8 cellular contexts compared by ENCODE assay signal in the genomic region with DNA sequence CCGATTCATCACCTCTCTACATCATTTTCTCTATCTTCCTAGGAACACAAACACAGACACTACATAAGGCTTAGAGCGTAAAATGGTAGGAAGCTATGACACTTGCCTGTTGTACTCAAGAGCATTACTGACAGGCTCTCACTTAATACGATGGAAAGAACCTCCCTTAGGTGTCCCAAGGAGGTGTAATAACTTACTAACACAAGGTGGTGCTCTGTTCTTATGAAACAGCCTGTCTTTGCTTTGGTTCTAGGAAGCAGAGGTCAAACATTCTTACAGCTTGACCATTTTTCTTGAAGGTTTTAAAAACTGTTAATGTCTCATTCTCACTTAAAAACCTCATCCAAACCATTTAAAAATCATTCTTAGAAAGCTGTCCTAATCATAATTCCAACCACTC.
DNase-seq lines count a peak whose midpoint lies in the region; ATAC-seq, FAIRE-seq and TF ChIP-seq lines count a peak whose summit lies in the region.

No MANE protein-coding gene starts in this region.

- no peak overlapping the region for H2AFZ ChIP-seq in HepG2 (ENCODE audit: low read length)

- TF ChIP-seq CTCF in A549 (IDR thresholded peaks at IDR 0.05) (peak; percentile 83), brain microvascular endothelial cell (IDR thresholded peaks at IDR 0.05; ENCODE audit: low read depth, low read length, missing control alignments) (peak; percentile 57), HepG2 (CRISPR knock-in tag; IDR thresholded peaks at IDR 0.05) (peak; percentile 86)

- peak; percentile 96 to 99 for ATAC-seq in A549
- peak; percentile 89 for ATAC-seq in GM18499 (IDR thresholded peaks at IDR 0.05; ENCODE audit: insufficient read depth, unreplicated experiment)
- ATAC-seq in HG02852 (IDR thresholded peaks at IDR 0.05; ENCODE audit: unreplicated experiment) = peak; percentile 95
- ATAC-seq in HepG2 = peak; percentile 98
- no peak for ATAC-seq in activated CD4-positive, alpha-beta T cell treated with anti-CD3 and anti-CD28 coated beads for 36 hours

- H3K27ac ChIP-seq in A549 (no peak overlapping the region), brain microvascular endothelial cell (no peak overlapping the region), HepG2 (ENCODE audit: extremely low read length, insufficient read depth, low read length) (no peak overlapping the region)

- no peaks in the 10 kb centered on the region for H3K4me1 Mint-ChIP-seq in activated CD4-positive, alpha-beta T cell treated with anti-CD3 and anti-CD28 coated beads for 36 hours

- intact Hi-C loops in HepG2 (cut with micrococcal nuclease; ENCODE audit: unreplicated experiment) = loop anchor here (1.0 to 5.0 kb wide), 5 partner anchors 223 to 568 kb away; no protein-coding TSS in a partner anchor
- intact Hi-C loops in activated CD4-positive, alpha-beta T cell treated with anti-CD3 and anti-CD28 coated beads for 36 hours (cut with DNase I, micrococcal nuclease) = no loop called here

- TF ChIP-seq EP300 in A549 (IDR thresholded peaks at IDR 0.05) = no peak
- peak in 1 of 2 experiments; percentile 15; a peak in 1 of 4 replicates for TF ChIP-seq EP300 in HepG2 (IDR thresholded peaks at IDR 0.05; ENCODE audit: low read depth in 2 of 2, low read length in 2 of 2)
- TF ChIP-seq EP300 in HepG2 (CRISPR knock-in tag; IDR thresholded peaks at IDR 0.05; ENCODE audit: borderline replicate concordance) = no peak

- TF ChIP-seq POLR2A in A549 (IDR thresholded peaks at IDR 0.05; ENCODE audit: low read length) (no peak), HepG2 (IDR thresholded peaks at IDR 0.05; ENCODE audit: insufficient read depth in 1 of 2, low read depth in 2 of 2, low read length in 2 of 2) (no peak)

- no peak overlapping the region for H3K4me3 Mint-ChIP-seq in activated CD4-positive, alpha-beta T cell treated with anti-CD3 and anti-CD28 coated beads for 36 hours

- no TSS peak for BruUV-seq in HepG2 (replicated peaks; lab: Mats Ljungman, UMichigan)

- no peaks in the 10 kb centered on the region for H3K4me1 ChIP-seq in A549
- no peaks in the 10 kb centered on the region for H3K4me1 ChIP-seq in HepG2 (ENCODE audit: insufficient read depth, low read length)

- no peaks in the 10 kb centered on the region for H3K27me3 Mint-ChIP-seq in activated CD4-positive, alpha-beta T cell treated with anti-CD3 and anti-CD28 coated beads for 36 hours

- H3K27me3 ChIP-seq in brain microvascular endothelial cell (replicated peaks) = no peaks in the 10 kb centered on the region
- no peaks in the 10 kb centered on the region for H3K27me3 ChIP-seq in HepG2 (ENCODE audit: control insufficient read depth in 1 of 2, insufficient read depth in 2 of 2, low read length in 2 of 2)

- CTCF ChIA-PET in A549 (lab: Yijun Ruan, JAX) (interaction anchor here (0.6 to 4.7 kb wide), 40 partner anchors 9 to 611 kb away, joined by 3 to 83 read pairs (median 4); a partner anchor contains a TSS), HepG2 (lab: Yijun Ruan, JAX; ENCODE audit: low intra/inter-chr PET ratio, low total read pairs) (interaction anchor here (0.6 to 2.4 kb wide), 7 partner anchors 80 to 563 kb away, joined by 3 to 22 read pairs (median 4); no protein-coding TSS in a partner anchor)
- CTCF ChIA-PET in activated CD4-positive, alpha-beta T cell treated with anti-CD3 and anti-CD28 coated beads for 36 hours (lab: Charles Lee) = interaction anchor here (1.4 kb wide), 1 partner anchor 483 kb away, joined by 3 read pairs; no protein-coding TSS in a partner anchor

- in situ Hi-C loops in brain microvascular endothelial cell (cut with HindIII; ENCODE audit: low pct_ligation_motif_present, low sequenced_read_pairs) (no loop called here), HepG2 (cut with HindIII; ENCODE audit: extremely low pct_ligation_motif_present, low pct_unique_long_range_greater_than_20kb) (loop anchor here (5.0 to 10.0 kb wide), 3 partner anchors 253 to 568 kb away; no protein-coding TSS in a partner anchor)

- H3K4me3 ChIP-seq in A549 = no peak overlapping the region
- no peak overlapping the region for H3K4me3 ChIP-seq in brain microvascular endothelial cell (ENCODE audit: low read depth, low read length)
- no peak overlapping the region for H3K4me3 ChIP-seq in HepG2 (replicated peaks in 1 of 3; ENCODE audit: insufficient read depth in 1 of 3, low read depth in 2 of 3, low read length in 3 of 3)

- 15% methylated on average over 3 of the region's 3 CpGs for WGBS in A549 (ENCODE audit: missing lambda C conversion rate)
- 3% methylated on average over 3 of the region's 3 CpGs for WGBS in HepG2 (ENCODE audit: low lambda C conversion rate)

- POLR2A ChIA-PET in A549 (lab: Yijun Ruan, JAX) = no interaction called here
- POLR2A ChIA-PET in HepG2 (lab: Yijun Ruan, JAX) = interaction anchor here (2.1 kb wide), 1 partner anchor 222 kb away, joined by 9 read pairs; no protein-coding TSS in a partner anchor
- POLR2A ChIA-PET in activated CD4-positive, alpha-beta T cell treated with anti-CD3 and anti-CD28 coated beads for 36 hours (lab: Charles Lee) = no interaction called here

- H3K9me3 ChIP-seq in A549 (no peaks in the 10 kb centered on the region), HepG2 (ENCODE audit: low read length) (no peaks in the 10 kb centered on the region)

- DNase-seq in A549 (ENCODE audit: low read depth in 1 of 2, low spot score in 1 of 2) = peak; percentile 19 to 79
- peak; percentile 23 to 24 for DNase-seq in NCI-H1930 (lab: John Stamatoyannopoulos, UW)
- peak; percentile 64 for DNase-seq in brain microvascular endothelial cell
- DNase-seq in HepG2 (ENCODE audit: low spot score) = peak; percentile 71
- DNase-seq in activated CD4-positive, alpha-beta T cell treated with anti-CD3 and anti-CD28 coated beads for 36 hours = no peak
- DNase-seq in activated CD4-positive, alpha-beta T cell treated with anti-CD3 and anti-CD28 coated beads, Interleukin-2, amount 50 U/mL, for 4 hours = no peak

- H4K20me1 ChIP-seq in HepG2 (ENCODE audit: insufficient read depth, low read length) = no peaks in the 10 kb centered on the region

- H3K4me2 ChIP-seq in A549 = no peak overlapping the region
- H3K4me2 ChIP-seq in HepG2 (ENCODE audit: low read depth, low read length) = no peak overlapping the region

- no peak overlapping the region for H3K27ac Mint-ChIP-seq in activated CD4-positive, alpha-beta T cell treated with anti-CD3 and anti-CD28 coated beads for 36 hours

- H3K36me3 Mint-ChIP-seq in activated CD4-positive, alpha-beta T cell treated with anti-CD3 and anti-CD28 coated beads for 36 hours (ENCODE audit: low read depth) = no peaks in the 10 kb centered on the region

- H3K79me2 ChIP-seq in HepG2 (ENCODE audit: insufficient read depth, low read length) = no peaks in the 10 kb centered on the region

- FAIRE-seq in A549 (lab: Jason Lieb, UNC) = peak; percentile 78
- peak; percentile 39 for FAIRE-seq in HepG2 (lab: Jason Lieb, UNC)

- TF ChIP-seq RAD21 in A549 (conservative IDR thresholded peaks at IDR 0.05 in 1 of 2, IDR thresholded peaks at IDR 0.05 in 1 of 2) (peak; percentile 91 to 92), HepG2 (CRISPR knock-in tag; IDR thresholded peaks at IDR 0.05) (peak; percentile 73)

- H3K36me3 ChIP-seq in brain microvascular endothelial cell (replicated peaks) (no peaks in the 10 kb centered on the region), HepG2 (replicated peaks in 1 of 2; ENCODE audit: control insufficient read depth in 1 of 2, insufficient read depth in 2 of 2, low read length in 2 of 2) (no peaks in the 10 kb centered on the region)

- peaks cover 5% of the 10 kb centered on the region for H3K9me3 Mint-ChIP-seq in activated CD4-positive, alpha-beta T cell treated with anti-CD3 and anti-CD28 coated beads for 36 hours (ENCODE audit: low read depth)

- H3K9ac ChIP-seq in HepG2 (ENCODE audit: insufficient read depth, low read depth, low read length) = no peak overlapping the region

TF ChIP-seq in A549, 52 proteins besides CTCF, POLR2A, EP300 and RAD21:
- TF ChIP-seq, protein P1, sequence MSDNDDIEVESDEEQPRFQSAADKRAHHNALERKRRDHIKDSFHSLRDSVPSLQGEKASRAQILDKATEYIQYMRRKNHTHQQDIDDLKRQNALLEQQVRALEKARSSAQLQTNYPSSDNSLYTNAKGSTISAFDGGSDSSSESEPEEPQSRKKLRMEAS (IDR thresholded peaks at IDR 0.05) = no peak
- TF ChIP-seq SMC3 (IDR thresholded peaks at IDR 0.05) = peak; percentile 93

TF ChIP-seq in HepG2, 621 proteins besides CTCF, POLR2A, EP300 and RAD21 (continues in another document):
- TF ChIP-seq, protein P2, sequence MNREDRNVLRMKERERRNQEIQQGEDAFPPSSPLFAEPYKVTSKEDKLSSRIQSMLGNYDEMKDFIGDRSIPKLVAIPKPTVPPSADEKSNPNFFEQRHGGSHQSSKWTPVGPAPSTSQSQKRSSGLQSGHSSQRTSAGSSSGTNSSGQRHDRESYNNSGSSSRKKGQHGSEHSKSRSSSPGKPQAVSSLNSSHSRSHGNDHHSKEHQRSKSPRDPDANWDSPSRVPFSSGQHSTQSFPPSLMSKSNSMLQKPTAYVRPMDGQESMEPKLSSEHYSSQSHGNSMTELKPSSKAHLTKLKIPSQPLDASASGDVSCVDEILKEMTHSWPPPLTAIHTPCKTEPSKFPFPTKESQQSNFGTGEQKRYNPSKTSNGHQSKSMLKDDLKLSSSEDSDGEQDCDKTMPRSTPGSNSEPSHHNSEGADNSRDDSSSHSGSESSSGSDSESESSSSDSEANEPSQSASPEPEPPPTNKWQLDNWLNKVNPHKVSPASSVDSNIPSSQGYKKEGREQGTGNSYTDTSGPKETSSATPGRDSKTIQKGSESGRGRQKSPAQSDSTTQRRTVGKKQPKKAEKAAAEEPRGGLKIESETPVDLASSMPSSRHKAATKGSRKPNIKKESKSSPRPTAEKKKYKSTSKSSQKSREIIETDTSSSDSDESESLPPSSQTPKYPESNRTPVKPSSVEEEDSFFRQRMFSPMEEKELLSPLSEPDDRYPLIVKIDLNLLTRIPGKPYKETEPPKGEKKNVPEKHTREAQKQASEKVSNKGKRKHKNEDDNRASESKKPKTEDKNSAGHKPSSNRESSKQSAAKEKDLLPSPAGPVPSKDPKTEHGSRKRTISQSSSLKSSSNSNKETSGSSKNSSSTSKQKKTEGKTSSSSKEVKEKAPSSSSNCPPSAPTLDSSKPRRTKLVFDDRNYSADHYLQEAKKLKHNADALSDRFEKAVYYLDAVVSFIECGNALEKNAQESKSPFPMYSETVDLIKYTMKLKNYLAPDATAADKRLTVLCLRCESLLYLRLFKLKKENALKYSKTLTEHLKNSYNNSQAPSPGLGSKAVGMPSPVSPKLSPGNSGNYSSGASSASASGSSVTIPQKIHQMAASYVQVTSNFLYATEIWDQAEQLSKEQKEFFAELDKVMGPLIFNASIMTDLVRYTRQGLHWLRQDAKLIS (CRISPR knock-in tag; IDR thresholded peaks at IDR 0.05) = no peak
- TF ChIP-seq RXRB (CRISPR knock-in tag; IDR thresholded peaks at IDR 0.05; ENCODE audit: borderline replicate concordance) = peak; percentile 62; the same call in 1 of the 2 replicates
- TF ChIP-seq, protein P3, sequence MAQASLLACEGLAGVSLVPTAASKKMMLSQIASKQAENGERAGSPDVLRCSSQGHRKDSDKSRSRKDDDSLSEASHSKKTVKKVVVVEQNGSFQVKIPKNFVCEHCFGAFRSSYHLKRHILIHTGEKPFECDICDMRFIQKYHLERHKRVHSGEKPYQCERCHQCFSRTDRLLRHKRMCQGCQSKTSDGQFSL (CRISPR knock-in tag; IDR thresholded peaks at IDR 0.05) = no peak

Comparison
In these comparisons a context has a peak if more than half of its experiments do, and no peak if none do; other contexts are left out.
1. DNase-seq: peak in A549 (2 of 2), NCI-H1930 (2 of 2), brain microvascular endothelial cell (single experiment) and HepG2 (single experiment); none in activated CD4-positive, alpha-beta T cell treated with anti-CD3 and anti-CD28 coated beads for 36 hours (single experiment) and activated CD4-positive, alpha-beta T cell treated with anti-CD3 and anti-CD28 coated beads, Interleukin-2, amount 50 U/mL, for 4 hours (0 of 2).
2. Peak in every context shown above with its lines, with median percentiles within 50 percentile points of each other: CTCF ChIP-seq.